In the genomic region with DNA sequence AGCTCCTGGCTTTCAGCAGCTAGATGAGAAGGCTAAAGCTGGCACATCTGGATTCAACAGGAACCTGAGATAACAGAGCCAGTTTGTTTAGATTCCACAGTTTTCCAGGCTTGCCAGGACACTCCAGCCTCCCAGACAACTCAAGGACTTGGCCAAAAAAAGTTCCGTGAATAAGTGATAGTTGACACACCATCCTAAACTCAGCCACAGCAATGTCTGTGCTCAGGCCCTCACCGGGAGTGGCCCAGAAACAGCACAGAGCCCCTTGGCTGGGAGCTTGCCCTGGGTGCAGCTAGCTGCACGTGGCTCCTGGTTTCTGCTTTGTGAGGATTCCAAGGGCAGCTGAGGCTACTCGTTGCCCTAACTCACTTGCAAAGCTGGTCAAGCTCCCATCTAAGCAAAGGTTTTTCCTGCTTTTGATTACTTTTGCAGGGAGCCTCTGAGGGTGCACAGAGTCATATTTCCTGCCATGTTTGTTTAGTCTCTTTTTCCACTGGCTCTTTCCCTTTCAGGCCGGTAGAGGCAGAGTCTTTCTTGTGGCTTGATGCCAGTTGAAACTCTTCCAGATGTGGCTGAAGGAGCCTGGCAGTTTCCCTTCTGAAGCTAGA, we compare ENCODE assay signal across 8 cellular contexts.
DNase-seq lines count a peak whose midpoint lies in the region; ATAC-seq and TF ChIP-seq lines count a peak whose summit lies in the region.

No MANE protein-coding gene starts in this region.

- peak overlapping the region; percentile 43 for H3K27ac Mint-ChIP-seq in osteocyte (ENCODE audit: unreplicated experiment)

- 14% methylated on average over 4 of the region's 5 CpGs for WGBS in esophagus muscularis mucosa

- in situ Hi-C loops in Caki2 (cut with HindIII; ENCODE audit: low pct_unique_long_range_greater_than_20kb, low sequenced_read_pairs) (no loop called here), KBM-7 (cut with MboI; ENCODE audit: low pct_unique_long_range_greater_than_20kb, low sequenced_read_pairs) (no loop called here)

- H3K36me3 Mint-ChIP-seq in osteocyte (ENCODE audit: unreplicated experiment): no peaks in the 10 kb centered on the region

- no peak for TF ChIP-seq POLR2A in esophagus muscularis mucosa (IDR thresholded peaks at IDR 0.05; ENCODE audit: low read depth)

- peak overlapping the region; percentile 1 to 55 (median 34) for H3K27ac ChIP-seq in esophagus muscularis mucosa (replicated peaks in 1 of 4)

- H3K27me3 Mint-ChIP-seq in osteocyte (ENCODE audit: unreplicated experiment): no peaks in the 10 kb centered on the region

- no peaks in the 10 kb centered on the region for H3K36me3 ChIP-seq in esophagus muscularis mucosa

- intact Hi-C loops in esophagus muscularis mucosa (cut with DNase I): no loop called here

- H3K4me1 Mint-ChIP-seq in osteocyte (ENCODE audit: unreplicated experiment): peaks cover 13% of the 10 kb centered on the region

- DNase-seq in Caki2 (ENCODE audit: low read depth) (peak; percentile 24), NCI-H2196 (lab: John Stamatoyannopoulos, UW; ENCODE audit: unreplicated experiment) (peak; percentile 29), esophagus muscularis mucosa (ENCODE audit: extremely low spot score) (peak; percentile 47), osteocyte (ENCODE audit: extremely low spot score, unreplicated experiment) (no peak), T1000 (lab: John Stamatoyannopoulos, UW) (no peak), KBM-7 (no peak)

- no peak for ATAC-seq in HG03039 (IDR thresholded peaks at IDR 0.05; ENCODE audit: unreplicated experiment)
- ATAC-seq in HG02610 (IDR thresholded peaks at IDR 0.05; ENCODE audit: unreplicated experiment): no peak

- H3K4me1 ChIP-seq in esophagus muscularis mucosa: peaks cover 12 to 16% (median 16%) of the 10 kb centered on the region in 4 donors

- no peaks in the 10 kb centered on the region for H3K27me3 ChIP-seq in esophagus muscularis mucosa

- H3K4me3 ChIP-seq in esophagus muscularis mucosa: no peak overlapping the region

- H3K9me3 Mint-ChIP-seq in osteocyte (ENCODE audit: unreplicated experiment): no peaks in the 10 kb centered on the region

- peak in 2 of 3 experiments; percentile 36 to 63 for TF ChIP-seq CTCF in esophagus muscularis mucosa (IDR thresholded peaks at IDR 0.05)
- peak; percentile 78 for TF ChIP-seq CTCF in osteocyte (IDR thresholded peaks at IDR 0.05)

- H3K9me3 ChIP-seq in esophagus muscularis mucosa: no peaks in the 10 kb centered on the region

- TF ChIP-seq EP300 in esophagus muscularis mucosa (IDR thresholded peaks at IDR 0.05): no peak

- H3K4me3 Mint-ChIP-seq in osteocyte (ENCODE audit: unreplicated experiment): no peak overlapping the region

Comparison
In these comparisons a context has a peak if more than half of its experiments do, and no peak if none do; other contexts are left out.
1. DNase-seq: peak in Caki2 (single experiment), NCI-H2196 (single experiment) and esophagus muscularis mucosa (single experiment); none in osteocyte (single experiment), T1000 (single experiment) and KBM-7 (single experiment).